28 cellular contexts compared by ENCODE assay signal in genomic region chr9:95165004-95165403, GRCh38.
"Had no signal": no experiment of that assay in that cellular context is flagged by ENCODE, and none has a peak within 500 bp of the region (broad histone marks: within the 10 kb centered on the region; RNA-seq: fewer than 3 reads in every experiment).

No MANE protein-coding gene starts in this region.

- H3K4me3 Mint-ChIP-seq: endodermal cell; memory B cell; mesothelial cell of epicardium; naive B cell; natural killer cell treated with Interleukin-12 subunit alpha and Interleukin-12 subunit beta and Interleukin-15 and Interleukin-18, amount 100 ng/mL, for 72 hours; neural crest cell; stimulated activated memory B cell treated with anti-CD40 and anti-IgM and Interleukin-4, amounts not matched to agents 10 μg/mL and 1 μg/mL and 100 μg/mL, for 72 hours; type B pancreatic cell had no signal

- H3K4me1 ChIP-seq: parathyroid adenoma, spleen, testis, tibial artery had no signal

- H3K27me3 ChIP-seq: dorsolateral prefrontal cortex, heart right ventricle, neutrophil, spleen, testis, tibial artery had no signal

- FAIRE-seq: colon had no signal

- H3K4me1 Mint-ChIP-seq: memory B cell; mesothelial cell of epicardium; naive B cell; stimulated activated memory B cell treated with anti-CD40 and anti-IgM and Interleukin-4, amounts not matched to agents 10 μg/mL and 1 μg/mL and 100 μg/mL, for 72 hours had no signal

- H3K9me3 ChIP-seq: neutrophil, testis had no signal

- H3K27me3 Mint-ChIP-seq: memory B cell; naive B cell; natural killer cell treated with Interleukin-12 subunit alpha and Interleukin-12 subunit beta and Interleukin-15 and Interleukin-18, amount 100 ng/mL, for 72 hours; progenitor cell of endocrine pancreas; stimulated activated memory B cell treated with anti-CD40 and anti-IgM and Interleukin-4, amounts not matched to agents 10 μg/mL and 1 μg/mL and 100 μg/mL, for 72 hours; type B pancreatic cell had no signal

- H3K27ac ChIP-seq: dorsolateral prefrontal cortex, epithelial cell of prostate, heart right ventricle, neutrophil, parathyroid adenoma, spleen, testis, tibial artery had no signal

- H3K36me3 ChIP-seq: neutrophil, tibial artery had no signal

- DNase-seq: dorsolateral prefrontal cortex; effector CD8-positive, alpha-beta T cell; endodermal cell; foreskin fibroblast; glutamatergic neuron; heart right ventricle; hippocampal formation; islet precursor cell; mucosa of descending colon; naive B cell; spleen; stimulated activated CD4-positive, alpha-beta T cell treated with anti-CD3 and anti-CD28 coated beads, Interleukin-4, amount 100 ng/mL, for 4 hours; stimulated activated naive CD8-positive, alpha-beta T cell treated with anti-CD3 and anti-CD28 coated beads, Interleukin-15, Interleukin-2, amounts not matched to agents 100 U/mL and 50 U/mL, for 24 hours; substantia nigra; testis; tibial artery had no signal

- H3K4me3 ChIP-seq: dorsolateral prefrontal cortex, heart right ventricle, lung, mucosa of descending colon, spleen, testis, tibial artery had no signal

- H3K27ac Mint-ChIP-seq: endodermal cell; memory B cell; mesothelial cell of epicardium; natural killer cell treated with Interleukin-12 subunit alpha and Interleukin-12 subunit beta and Interleukin-15 and Interleukin-18, amount 100 ng/mL, for 72 hours; progenitor cell of endocrine pancreas; stimulated activated memory B cell treated with anti-CD40 and anti-IgM and Interleukin-4, amounts not matched to agents 10 μg/mL and 1 μg/mL and 100 μg/mL, for 72 hours; type B pancreatic cell had no signal

- H3K9me3 Mint-ChIP-seq: natural killer cell treated with Interleukin-12 subunit alpha and Interleukin-12 subunit beta and Interleukin-15 and Interleukin-18, amount 100 ng/mL, for 72 hours had no signal
